Comparison of ENCODE assay signal across 9 cellular contexts in the genomic region with DNA sequence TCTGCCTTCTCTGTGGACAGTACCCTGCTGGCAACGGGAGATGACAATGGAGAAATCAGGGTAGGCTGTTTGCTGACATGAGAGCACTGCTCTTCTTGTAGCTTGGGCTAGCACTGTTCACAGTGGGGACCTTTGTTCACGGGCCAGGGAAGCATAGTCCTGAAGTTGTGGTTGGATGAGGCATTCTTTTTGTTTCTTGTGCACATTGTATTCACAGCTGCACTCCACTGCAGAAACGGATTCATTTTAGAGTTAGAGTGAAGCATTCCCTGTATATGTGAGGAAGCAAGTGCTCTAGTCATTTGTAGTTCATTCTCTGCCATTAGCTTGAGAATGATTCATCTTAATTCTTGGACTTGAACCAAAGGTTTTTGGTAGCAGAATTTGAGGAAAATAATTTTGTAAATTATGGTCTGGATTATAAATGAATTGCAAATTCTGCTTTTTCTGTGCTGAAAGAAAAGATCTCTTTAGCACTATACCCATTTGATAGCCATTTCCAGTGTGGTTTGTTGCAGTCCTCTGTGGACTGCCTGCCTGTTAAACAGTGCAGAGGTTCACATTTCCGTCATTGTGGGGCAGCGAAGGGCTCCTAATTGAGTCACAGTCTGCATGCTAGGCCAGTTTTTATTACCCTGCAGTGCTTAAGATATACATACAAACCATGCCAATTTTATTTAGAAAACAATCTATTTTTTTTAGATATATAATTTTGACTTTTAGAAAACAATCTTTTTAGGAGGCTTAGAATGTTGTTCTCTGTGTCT.
DNase-seq lines count a peak whose midpoint lies in the region; ATAC-seq, FAIRE-seq and TF ChIP-seq lines count a peak whose summit lies in the region.
"Had no signal": no experiment of that assay in that cellular context is flagged by ENCODE, and none has a peak within 500 bp of the region (broad histone marks: within the 10 kb centered on the region; RNA-seq: fewer than 3 reads in every experiment).

No MANE protein-coding gene starts in this region.

- POLR2A ChIA-PET in activated CD4-positive, alpha-beta T cell treated with anti-CD3 and anti-CD28 coated beads, Interleukin-2, amount 10 ng/mL, durations not matched to agents 7 days and 5 days (lab: Charles Lee): interaction anchor here (1.0 kb wide), 1 partner anchor 15 kb away, joined by 3 read pairs; no protein-coding TSS in a partner anchor

- ATAC-seq in HG02852 (IDR thresholded peaks at IDR 0.05; ENCODE audit: unreplicated experiment): peak; percentile 90

- H3K9me3 Mint-ChIP-seq in activated CD4-positive, alpha-beta T cell treated with anti-CD3 and anti-CD28 coated beads, Interleukin-2, amount 10 ng/mL, durations not matched to agents 7 days and 5 days: no peaks in the 10 kb centered on the region
- H3K9me3 Mint-ChIP-seq: activated B cell treated with CpG ODN at 0.5 μM for 24 hours had no signal

- no peaks in the 10 kb centered on the region for H3K27me3 Mint-ChIP-seq in activated CD4-positive, alpha-beta T cell treated with anti-CD3 and anti-CD28 coated beads, Interleukin-2, amount 10 ng/mL, durations not matched to agents 7 days and 5 days
- H3K27me3 Mint-ChIP-seq: activated B cell treated with CpG ODN at 0.5 μM for 24 hours had no signal

- intact Hi-C loops in posterior vena cava (cut with DNase I): loop anchor here in 1 of 2 donors (10.0 kb wide), 1 partner anchor 269 kb away; no protein-coding TSS in a partner anchor

- H3K9me3 ChIP-seq in BE2C: no peaks in the 10 kb centered on the region

- H3K4me3 Mint-ChIP-seq in activated CD4-positive, alpha-beta T cell treated with anti-CD3 and anti-CD28 coated beads, Interleukin-2, amount 10 ng/mL, durations not matched to agents 7 days and 5 days: no peak overlapping the region
- H3K4me3 Mint-ChIP-seq: activated B cell treated with CpG ODN at 0.5 μM for 24 hours had no signal

- no peak for TF ChIP-seq POLR2A in GM12891 (IDR thresholded peaks at IDR 0.05; ENCODE audit: low read depth, low read length)

- no peak overlapping the region for H3K4me3 ChIP-seq in BE2C (ENCODE audit: low read depth, low read length)
- no peak overlapping the region for H3K4me3 ChIP-seq in fibroblast of the aortic adventitia (ENCODE audit: low read depth, low read length)

- no peak overlapping the region for H3K27ac Mint-ChIP-seq in activated CD4-positive, alpha-beta T cell treated with anti-CD3 and anti-CD28 coated beads, Interleukin-2, amount 10 ng/mL, durations not matched to agents 7 days and 5 days
- H3K27ac Mint-ChIP-seq: activated B cell treated with CpG ODN at 0.5 μM for 24 hours had no signal

- H3K4me1 ChIP-seq in BE2C: no peaks in the 10 kb centered on the region

- no peaks in the 10 kb centered on the region for H3K27me3 ChIP-seq in BE2C

- TF ChIP-seq CTCF in BE2C (IDR thresholded peaks at IDR 0.05; ENCODE audit: low read depth, low read length) (peak; percentile 54), fibroblast of the aortic adventitia (IDR thresholded peaks at IDR 0.05; ENCODE audit: insufficient read depth, low read length) (peak; percentile 67)

- no peak for FAIRE-seq in GM12891 (lab: Jason Lieb, UNC)

- CTCF ChIA-PET in activated CD4-positive, alpha-beta T cell treated with anti-CD3 and anti-CD28 coated beads, Interleukin-2, amount 10 ng/mL, durations not matched to agents 7 days and 5 days (lab: Charles Lee): interaction anchor here (0.8 to 2.1 kb wide), 4 partner anchors 10 to 68 kb away, joined by 3 to 11 read pairs (median 6); no protein-coding TSS in a partner anchor

- DNase-seq in BE2C (peak; percentile 38), GM12891 (ENCODE audit: insufficient read length, low spot score) (peak; percentile 23), NCI-H1105 treated with DMSO at 0.1 percent for 48 hours (lab: John Stamatoyannopoulos, UW) (peak; percentile 55), fibroblast of the aortic adventitia (ENCODE audit: low read depth) (peak; percentile 68), pons (ENCODE audit: low spot score) (peak; percentile 96), posterior vena cava (ENCODE audit: low spot score) (no peak)
- DNase-seq in activated CD4-positive, alpha-beta T cell treated with anti-CD3 and anti-CD28 coated beads, Interleukin-2, amount 10 ng/mL, durations not matched to agents 7 days and 5 days: peak; percentile 59
- DNase-seq: activated B cell treated with CpG ODN at 0.5 μM for 24 hours had no signal

- no peaks in the 10 kb centered on the region; the same call in 1 of the 2 replicates for H3K36me3 ChIP-seq in BE2C

- H3K4me1 Mint-ChIP-seq in activated CD4-positive, alpha-beta T cell treated with anti-CD3 and anti-CD28 coated beads, Interleukin-2, amount 10 ng/mL, durations not matched to agents 7 days and 5 days: peaks cover 8% of the 10 kb centered on the region

- H3K36me3 Mint-ChIP-seq in activated CD4-positive, alpha-beta T cell treated with anti-CD3 and anti-CD28 coated beads, Interleukin-2, amount 10 ng/mL, durations not matched to agents 7 days and 5 days (ENCODE audit: low read depth): peaks cover 35% of the 10 kb centered on the region

TF ChIP-seq in GM12891, 5 proteins besides CTCF, POLR2A, EP300 and RAD21:
- TF ChIP-seq TAF1 (IDR thresholded peaks at IDR 0.05; ENCODE audit: low read depth, low read length) (no peak), POLR2AphosphoS5 (IDR thresholded peaks at IDR 0.05; ENCODE audit: low read depth, low read length) (no peak), PAX5 (IDR thresholded peaks at IDR 0.05; ENCODE audit: insufficient read depth, low read length, severe bottlenecking) (no peak), POU2F2 (IDR thresholded peaks at IDR 0.05; ENCODE audit: low read depth, low read length) (no peak), SPI1 (IDR thresholded peaks at IDR 0.05; ENCODE audit: low read depth, low read length) (no peak)
